In the genomic region with DNA sequence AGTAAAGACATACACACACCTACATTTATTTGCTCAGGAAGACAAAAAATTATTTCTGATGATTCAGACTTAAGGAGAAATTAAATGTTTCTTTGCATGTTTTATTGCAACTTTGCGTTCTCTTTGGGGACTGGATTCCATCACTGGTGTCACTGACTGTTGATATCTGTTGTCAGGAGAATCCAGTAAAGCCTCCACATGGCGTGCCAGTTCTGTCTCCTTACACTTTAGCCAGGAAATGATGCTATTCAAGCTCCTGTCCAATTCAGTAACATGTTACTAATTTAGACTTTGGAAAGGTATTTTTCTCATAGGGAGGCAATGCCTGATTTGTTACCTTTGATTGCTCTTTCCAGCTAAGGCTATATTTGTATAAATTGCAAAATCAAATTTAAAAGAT, we compare ENCODE assay signal across 25 cellular contexts.
DNase-seq lines count a peak whose midpoint lies in the region; ATAC-seq, FAIRE-seq and TF ChIP-seq lines count a peak whose summit lies in the region.
"Had no signal": no experiment of that assay in that cellular context is flagged by ENCODE, and none has a peak within 500 bp of the region (broad histone marks: within the 10 kb centered on the region; RNA-seq: fewer than 3 reads in every experiment).

No MANE protein-coding gene starts in this region.

- TF ChIP-seq CTCF in fibroblast of the aortic adventitia (IDR thresholded peaks at IDR 0.05; ENCODE audit: insufficient read depth, low read length) (no peak), psoas muscle (IDR thresholded peaks at IDR 0.05) (no peak)

- intact Hi-C loops in left ventricle myocardium superior (cut with micrococcal nuclease) (no loop called here), psoas muscle (cut with DNase I) (no loop called here)

- CTCF ChIA-PET in HEK293T (lab: Yijun Ruan, JAX): no interaction called here

- peak overlapping the region; percentile 81 for H3K27ac ChIP-seq in psoas muscle
- H3K27ac ChIP-seq: BLaER1, RWPE1, SK-N-MC had no signal

- no peaks in the 10 kb centered on the region for H3K9me3 ChIP-seq in psoas muscle
- H3K9me3 ChIP-seq: BLaER1 had no signal

- peak; percentile 9 for FAIRE-seq in GM12892 (lab: Jason Lieb, UNC)
- no peak for FAIRE-seq in urothelium cell line (lab: Jason Lieb, UNC)
- FAIRE-seq: GM19239, HTR-8/SVneo, K562 had no signal

- peaks cover 61% of the 10 kb centered on the region for H3K4me1 ChIP-seq in psoas muscle

- H3K4me3 ChIP-seq in fibroblast of the aortic adventitia (ENCODE audit: low read depth, low read length) (no peak overlapping the region), psoas muscle (peak overlapping the region; percentile 1)
- H3K4me3 ChIP-seq: BLaER1, K562, SK-N-MC had no signal

- H3K36me3 ChIP-seq in psoas muscle (ENCODE audit: insufficient read depth in 1 of 2, low read depth in 1 of 2): peaks cover 0 to 16% of the 10 kb centered on the region in 2 donors
- H3K36me3 ChIP-seq: BLaER1 had no signal

- ATAC-seq in left ventricle myocardium superior: peak; percentile 96
- ATAC-seq in psoas muscle: peak; percentile 60 to 82 (median 72)
- ATAC-seq: HCT116, K562, Panc1 had no signal

- TF ChIP-seq POLR2A in GM12892 (IDR thresholded peaks at IDR 0.05; ENCODE audit: low read depth, low read length): no peak

- WGBS in psoas muscle, 3 donors: 16 to 31% (median 16%) methylated on average over 2 of the region's 2 CpGs

- POLR2A ChIA-PET in HEK293T (lab: Yijun Ruan, JAX): no interaction called here

- DNase-seq in GM12892 (ENCODE audit: insufficient read length) (no peak), fibroblast of the aortic adventitia (ENCODE audit: low read depth) (peak; percentile 26), left ventricle myocardium superior (no peak), psoas muscle (no peak), urothelium cell line (ENCODE audit: low spot score) (no peak), iPS-NIHi11 (ENCODE audit: low spot score) (no peak), HEK293T (ENCODE audit: extremely low spot score) (no peak)
- DNase-seq: CD4-positive, CD25-positive, alpha-beta regulatory T cell; DMS153; DND-41; Kasumi-1; MV-4-11; NCI-H1105; NCI-H1436 treated with DMSO at 0.1 percent for 48 hours; NCI-H1930; NCI-H526 treated with DMSO at 0.1 percent for 48 hours; SIG-M5 had no signal

- no peaks in the 10 kb centered on the region for H3K27me3 ChIP-seq in psoas muscle (ENCODE audit: insufficient read depth in 3 of 3, low read length in 2 of 3)
- H3K27me3 ChIP-seq: BLaER1 had no signal

TF ChIP-seq in HEK293T, 16 proteins besides CTCF, POLR2A, EP300 and RAD21:
- TF ChIP-seq FOXA1 (IDR thresholded peaks at IDR 0.05) (no peak), LEF1 (IDR thresholded peaks at IDR 0.05; ENCODE audit: borderline replicate concordance) (no peak), FOXK2 (IDR thresholded peaks at IDR 0.05) (no peak), ZNF384 (IDR thresholded peaks at IDR 0.05) (no peak), NFRKB (IDR thresholded peaks at IDR 0.05) (no peak), TARDBP (IDR thresholded peaks at IDR 0.05) (no peak), HDGF (IDR thresholded peaks at IDR 0.05; ENCODE audit: borderline replicate concordance) (no peak), CTBP1 (IDR thresholded peaks at IDR 0.05; ENCODE audit: borderline replicate concordance) (no peak), SP1 (IDR thresholded peaks at IDR 0.05) (no peak), L3MBTL2 (conservative IDR thresholded peaks at IDR 0.05) (no peak), BHLHE40 (IDR thresholded peaks at IDR 0.05; ENCODE audit: borderline replicate concordance) (no peak), FOXM1 (IDR thresholded peaks at IDR 0.05; ENCODE audit: borderline replicate concordance) (no peak)
